ENCODE assay signal across 8 cellular contexts in the genomic region with DNA sequence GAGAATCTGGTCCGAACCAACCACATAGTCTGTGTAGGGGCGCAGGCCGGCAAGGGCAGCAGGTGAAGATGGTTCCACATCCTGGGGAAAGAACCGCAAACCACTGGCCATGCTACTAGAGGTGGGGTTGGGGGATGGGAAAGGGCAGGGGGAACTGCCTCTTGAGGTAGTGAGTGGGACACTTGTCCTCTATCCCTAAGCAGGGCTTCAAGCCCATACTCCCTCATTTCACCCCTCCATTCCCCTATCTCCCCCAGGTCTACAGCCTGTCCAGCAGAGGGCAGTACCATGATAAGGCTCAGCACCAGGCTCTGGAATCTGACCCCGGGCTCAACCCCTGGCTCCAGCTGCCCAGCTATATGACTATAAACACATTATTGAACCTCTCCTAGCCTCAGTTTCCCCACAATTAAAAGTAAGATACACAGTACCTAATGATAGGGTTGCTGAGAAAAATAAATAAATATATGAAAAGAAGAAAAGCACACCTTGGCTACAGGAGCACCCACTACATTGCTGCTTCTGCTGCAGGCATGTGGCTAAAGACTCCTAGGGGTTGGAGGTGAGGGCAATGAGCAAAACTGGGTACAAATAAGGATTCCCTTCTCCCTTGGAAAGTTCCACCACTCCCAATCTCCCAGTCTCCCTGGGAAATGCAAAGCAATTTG. TPM values are rescaled to one million over a fixed set of nuclear protein-coding genes. Genes with fewer than 3 reads are reported as not detected.
DNase-seq lines count a peak whose midpoint lies in the region; ATAC-seq and TF ChIP-seq lines count a peak whose summit lies in the region.

No MANE protein-coding gene starts in this region.

- no peaks in the 10 kb centered on the region for H3K4me1 ChIP-seq in GM23338 (ENCODE audit: insufficient read depth)
- H3K4me1 ChIP-seq in gastroesophageal sphincter, result peaks cover 0 to 61% (median 19%) of the 10 kb centered on the region in 3 donors
- H3K4me1 ChIP-seq in smooth muscle cell (ENCODE audit: low read depth), result peaks cover 3% of the 10 kb centered on the region

- peaks cover 17% of the 10 kb centered on the region for H3K4me1 Mint-ChIP-seq in GM23338

- TF ChIP-seq EP300 in gastroesophageal sphincter (IDR thresholded peaks at IDR 0.05), result no peak

- H3K9ac ChIP-seq in smooth muscle cell (ENCODE audit: low read depth), result no peak overlapping the region

- no peak overlapping the region for H3K27ac ChIP-seq in GM23338 (ENCODE audit: low read depth)
- peak overlapping the region in 1 of 4 donors; percentile 14 for H3K27ac ChIP-seq in gastroesophageal sphincter
- no peak overlapping the region for H3K27ac ChIP-seq in smooth muscle cell (ENCODE audit: low read depth)

- H3K4me2 ChIP-seq in GM23338, result no peak overlapping the region
- no peak overlapping the region for H3K4me2 ChIP-seq in smooth muscle cell

- H3K9me2 ChIP-seq in GM23338 (ENCODE audit: insufficient read depth), result no peaks in the 10 kb centered on the region

- peaks cover 7% of the 10 kb centered on the region for H3K27me3 Mint-ChIP-seq in GM23338 (ENCODE audit: insufficient read depth, low read depth, poor library complexity)

- H3K4me3 Mint-ChIP-seq in GM23338, result no peak overlapping the region

- peak; percentile 87 to 89 for TF ChIP-seq CTCF in GM23338 (conservative IDR thresholded peaks at IDR 0.05; ENCODE audit: low read depth in 2 of 2)
- TF ChIP-seq CTCF in gastroesophageal sphincter (IDR thresholded peaks at IDR 0.05), result peak in 3 of 4 experiments; percentile 22 to 67 (median 29)
- peak; percentile 59 for TF ChIP-seq CTCF in smooth muscle cell (IDR thresholded peaks at IDR 0.05; ENCODE audit: borderline replicate concordance, insufficient read depth, poor library complexity, severe bottlenecking)

- H3F3A ChIP-seq in GM23338 (replicated peaks; ENCODE audit: low read depth) (no peaks in the 10 kb centered on the region), smooth muscle cell (ENCODE audit: low read depth) (no peaks in the 10 kb centered on the region)

- H3K36me3 Mint-ChIP-seq in GM23338 (ENCODE audit: low read depth), result peaks cover 20% of the 10 kb centered on the region

- H2AFZ ChIP-seq in GM23338 (no peak overlapping the region), smooth muscle cell (ENCODE audit: low read depth) (no peak overlapping the region)

- 70% methylated on average over 1 of the region's 5 CpGs; no CpG with 5 or more reads in 1 of the 2 donors for WGBS in gastroesophageal sphincter (ENCODE audit: low coverage in 1 of 2), 2 donors
- WGBS in smooth muscle cell (ENCODE audit: low lambda C conversion rate), result 91% methylated on average over 5 of the region's 5 CpGs

- H3K9me3 Mint-ChIP-seq in GM23338, result no peaks in the 10 kb centered on the region

- ATAC-seq in GM23338 (peak; percentile 89), gastroesophageal sphincter (no peak), HG03196 (IDR thresholded peaks at IDR 0.05; ENCODE audit: unreplicated experiment) (no peak)

- H3K9me3 ChIP-seq in gastroesophageal sphincter (no peaks in the 10 kb centered on the region), smooth muscle cell (replicated peaks; ENCODE audit: low read depth) (no peaks in the 10 kb centered on the region)

- H3K27me3 ChIP-seq in GM23338 (ENCODE audit: insufficient read depth), result no peaks in the 10 kb centered on the region
- H3K27me3 ChIP-seq in gastroesophageal sphincter, result no peaks in the 10 kb centered on the region
- no peaks in the 10 kb centered on the region for H3K27me3 ChIP-seq in smooth muscle cell (ENCODE audit: low read depth)

- H4K20me1 ChIP-seq in GM23338 (replicated peaks; ENCODE audit: insufficient read depth) (peaks cover 12% of the 10 kb centered on the region), smooth muscle cell (ENCODE audit: low read depth) (peaks cover 74% of the 10 kb centered on the region)

- no peak for TF ChIP-seq POLR2A in gastroesophageal sphincter (IDR thresholded peaks at IDR 0.05)

- no peak overlapping the region for H3K27ac Mint-ChIP-seq in GM23338

- DNase-seq in DMS 273 (lab: John Stamatoyannopoulos, UW; ENCODE audit: unreplicated experiment), result peak; percentile 48
- no peak for DNase-seq in DMS 273 treated with DMSO at 0.1 percent for 48 hours (lab: John Stamatoyannopoulos, UW)
- DNase-seq in GM23338 (ENCODE audit: low spot score), result peak; percentile 77
- DNase-seq in NCI-H460 (ENCODE audit: extremely low read depth, low read depth), result peak; percentile 30
- peak; percentile 50 for DNase-seq in activated T-cell treated with anti-CD3 and anti-CD28 coated beads, Interleukin-2, amount 50 U/mL, for 1 hour
- DNase-seq in smooth muscle cell (lab: John Stamatoyannopoulos, UW; ENCODE audit: unreplicated experiment), result no peak

- H3K79me2 ChIP-seq in GM23338 (replicated peaks; ENCODE audit: insufficient read depth) (peaks cover 4% of the 10 kb centered on the region), smooth muscle cell (ENCODE audit: low read depth) (peaks cover 32% of the 10 kb centered on the region)

- H3K4me3 ChIP-seq in GM23338 (no peak overlapping the region), gastroesophageal sphincter (no peak overlapping the region), smooth muscle cell (no peak overlapping the region)

- H3K36me3 ChIP-seq in GM23338 (ENCODE audit: insufficient read depth), result no peaks in the 10 kb centered on the region
- peaks cover 0 to 58% of the 10 kb centered on the region in 2 donors for H3K36me3 ChIP-seq in gastroesophageal sphincter
- H3K36me3 ChIP-seq in smooth muscle cell (ENCODE audit: low read depth), result peaks cover 10% of the 10 kb centered on the region

TF ChIP-seq in GM23338, 12 proteins besides CTCF, POLR2A, EP300 and RAD21:
- no peak for TF ChIP-seq EZH2 (IDR thresholded peaks at IDR 0.05; ENCODE audit: low read depth, unreplicated experiment)
- no peak for TF ChIP-seq NANOG (IDR thresholded peaks at IDR 0.05; ENCODE audit: borderline replicate concordance)
- no peak for TF ChIP-seq ZNF114 (CRISPR knock-in tag; IDR thresholded peaks at IDR 0.05)
- no peak for TF ChIP-seq POLR2AphosphoS5 (IDR thresholded peaks at IDR 0.05; ENCODE audit: low read depth)
- no peak for TF ChIP-seq ZNF331 (CRISPR knock-in tag; IDR thresholded peaks at IDR 0.05; ENCODE audit: low read depth)
- no peak for TF ChIP-seq STAT1 (IDR thresholded peaks at IDR 0.05; ENCODE audit: unreplicated experiment)
- TF ChIP-seq, protein P1, sequence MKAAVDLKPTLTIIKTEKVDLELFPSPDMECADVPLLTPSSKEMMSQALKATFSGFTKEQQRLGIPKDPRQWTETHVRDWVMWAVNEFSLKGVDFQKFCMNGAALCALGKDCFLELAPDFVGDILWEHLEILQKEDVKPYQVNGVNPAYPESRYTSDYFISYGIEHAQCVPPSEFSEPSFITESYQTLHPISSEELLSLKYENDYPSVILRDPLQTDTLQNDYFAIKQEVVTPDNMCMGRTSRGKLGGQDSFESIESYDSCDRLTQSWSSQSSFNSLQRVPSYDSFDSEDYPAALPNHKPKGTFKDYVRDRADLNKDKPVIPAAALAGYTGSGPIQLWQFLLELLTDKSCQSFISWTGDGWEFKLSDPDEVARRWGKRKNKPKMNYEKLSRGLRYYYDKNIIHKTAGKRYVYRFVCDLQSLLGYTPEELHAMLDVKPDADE (IDR thresholded peaks at IDR 0.05), result no peak

RNA-seq across cellular contexts. Expression of gene GORASP1, which starts 6.3 kb away (rescaled TPM):
- total RNA-seq in GM23338 (2014; rRNA removed; shearing (Covaris generic)), result 32.7 and 38.3 TPM in 2 replicates
- polyA plus RNA-seq in GM23338 (2016; fragmentation: Nextera tagmentation; extraction: Ambion mirVana) (8.5 and 10.3 TPM in 2 replicates), smooth muscle cell (41.6 and 57.0 TPM in 2 replicates)
- 16.4 and 22.3 TPM in 2 replicates for total RNA-seq in NCI-H460 (2014; rRNA removed; shearing (Covaris generic))
- polyA plus RNA-seq in NCI-H460 (2014; cell fraction: nucleus; rRNA removed), result 87.0 and 107 TPM in 2 replicates
- total RNA-seq in gastroesophageal sphincter (10 to 100 TPM; 48.5 to 82.5 (median 76.8) TPM), smooth muscle cell (27.6 and 29.5 TPM in 2 replicates)

RNA-seq across cellular contexts. Expression of gene TTC21A, which starts 6.3 kb away (rescaled TPM):
- total RNA-seq in GM23338 (2014; rRNA removed; shearing (Covaris generic)), result 2.0 and 2.1 TPM in 2 replicates
- 1.8 and 2.5 TPM in 2 replicates for polyA plus RNA-seq in GM23338 (2016; fragmentation: Nextera tagmentation; extraction: Ambion mirVana)
- 0.95 and 1.2 TPM in 2 replicates for total RNA-seq in NCI-H460 (2014; rRNA removed; shearing (Covaris generic))
- 0.08 and 6.7 TPM in 2 replicates for polyA plus RNA-seq in NCI-H460 (2014; cell fraction: nucleus; rRNA removed)
- 1 to 10 TPM in 3 of 4 donors, under 1 TPM in 1; 0.54 to 8.5 (median 5.0) TPM for total RNA-seq in gastroesophageal sphincter
- 1.7 and 2.3 TPM in 2 replicates for total RNA-seq in smooth muscle cell
- polyA plus RNA-seq in smooth muscle cell, result 10.2 and 10.6 TPM in 2 replicates

RNA-seq across cellular contexts. Expression of gene WDR48, which starts 49.3 kb away (rescaled TPM):
- 40.3 and 54.3 TPM in 2 replicates for total RNA-seq in GM23338 (2014; rRNA removed; shearing (Covaris generic))
- polyA plus RNA-seq in GM23338 (2016; fragmentation: Nextera tagmentation; extraction: Ambion mirVana) (20.8 and 27.2 TPM in 2 replicates), smooth muscle cell (26.9 TPM in 2 replicates)
- total RNA-seq in NCI-H460 (2014; rRNA removed; shearing (Covaris generic)), result 12.3 and 15.0 TPM in 2 replicates
- polyA plus RNA-seq in NCI-H460 (2014; cell fraction: nucleus; rRNA removed), result 8.8 and 20.3 TPM in 2 replicates
- total RNA-seq in gastroesophageal sphincter (10 to 100 TPM; 27.4 to 47.2 (median 38.0) TPM), smooth muscle cell (34.6 and 37.1 TPM in 2 replicates)

RNA-seq across cellular contexts. Expression of gene SCN11A, which starts 49.4 kb away (rescaled TPM):
- 0.08 and 0.14 TPM in 2 replicates for total RNA-seq in GM23338 (2014; rRNA removed; shearing (Covaris generic))
- polyA plus RNA-seq in GM23338 (2016; fragmentation: Nextera tagmentation; extraction: Ambion mirVana) (0.05 TPM in 2 replicates), smooth muscle cell (not detected in 2 replicates)
- total RNA-seq in NCI-H460 (2014; rRNA removed; shearing (Covaris generic)), result not detected in 2 replicates
- polyA plus RNA-seq in NCI-H460 (2014; cell fraction: nucleus; rRNA removed), result not detected in 2 replicates
- total RNA-seq in gastroesophageal sphincter (under 1 TPM in 3 of 4 donors, not detected in 1; 0.15 to 0.57 (median 0.27) TPM), smooth muscle cell (0.04 TPM in 1 of 2 replicates, not detected in the other)

RNA-seq across cellular contexts. Expression of gene CSRNP1, which starts 52.2 kb away (rescaled TPM):
- 8.3 and 10.0 TPM in 2 replicates for total RNA-seq in GM23338 (2014; rRNA removed; shearing (Covaris generic))
- polyA plus RNA-seq in GM23338 (2016; fragmentation: Nextera tagmentation; extraction: Ambion mirVana), result 4.7 and 4.9 TPM in 2 replicates
- total RNA-seq in NCI-H460 (2014; rRNA removed; shearing (Covaris generic)), result 7.6 and 8.6 TPM in 2 replicates
- 5.8 and 7.1 TPM in 2 replicates for polyA plus RNA-seq in NCI-H460 (2014; cell fraction: nucleus; rRNA removed)
- 10 to 100 TPM; 30.4 to 59.0 (median 40.8) TPM for total RNA-seq in gastroesophageal sphincter
- total RNA-seq in smooth muscle cell, result 124 and 159 TPM in 2 replicates
- polyA plus RNA-seq in smooth muscle cell, result 198 and 252 TPM in 2 replicates

Comparison
In these comparisons a context has a peak if more than half of its experiments do, and no peak if none do; other contexts are left out.
1. DNase-seq: peak in DMS 273 (single experiment), GM23338 (single experiment), NCI-H460 (single experiment) and activated T-cell treated with anti-CD3 and anti-CD28 coated beads, Interleukin-2, amount 50 U/mL, for 1 hour (single experiment); none in DMS 273 treated with DMSO at 0.1 percent for 48 hours (single experiment) and smooth muscle cell (single experiment).
2. CTCF ChIP-seq: peak in every context shown above with its lines; median percentile 88 in GM23338; 59 in smooth muscle cell; 29 in gastroesophageal sphincter.